In the genomic region with DNA sequence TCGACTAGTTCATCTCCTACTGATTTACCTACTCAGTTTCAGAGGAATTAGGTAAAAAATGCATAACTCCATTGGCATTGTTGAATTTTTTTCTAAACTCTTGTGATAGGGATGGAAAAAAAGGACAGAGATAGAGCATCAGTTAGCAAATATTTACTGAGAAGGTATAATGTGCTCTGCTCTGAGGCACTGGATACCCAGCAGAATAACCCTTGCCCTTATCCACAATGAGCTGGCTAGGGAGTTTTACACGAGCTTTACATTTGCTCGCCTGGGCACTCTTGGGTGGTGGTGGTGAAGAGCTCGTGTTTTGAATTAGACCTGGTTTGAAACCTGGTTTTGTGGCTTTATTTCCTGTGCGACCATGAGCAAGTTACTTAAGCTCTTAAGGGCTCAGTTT, we compare ENCODE assay signal across 16 cellular contexts.
DNase-seq lines count a peak whose midpoint lies in the region; ATAC-seq and TF ChIP-seq lines count a peak whose summit lies in the region.
"Had no signal": no experiment of that assay in that cellular context is flagged by ENCODE, and none has a peak within 500 bp of the region (broad histone marks: within the 10 kb centered on the region; RNA-seq: fewer than 3 reads in every experiment).

No MANE protein-coding gene starts in this region.

- ATAC-seq in activated CD8-positive, alpha-beta memory T cell treated with anti-CD3 and anti-CD28 coated beads, Interleukin-2, amount 10 ng/mL, durations not matched to agents 7 days and 5 days, result no peak
- ATAC-seq in left lobe of liver (peak; percentile 46), HG02623 (IDR thresholded peaks at IDR 0.05; ENCODE audit: unreplicated experiment) (no peak)

- no peaks in the 10 kb centered on the region for H3K9me3 Mint-ChIP-seq in activated CD8-positive, alpha-beta memory T cell treated with anti-CD3 and anti-CD28 coated beads, Interleukin-2, amount 10 ng/mL, durations not matched to agents 7 days and 5 days (ENCODE audit: low read depth)
- H3K9me3 Mint-ChIP-seq: CD4-positive, alpha-beta T cell; HFFc6 had no signal

- peak; percentile 42 for DNase-seq in activated CD8-positive, alpha-beta memory T cell treated with anti-CD3 and anti-CD28 coated beads, Interleukin-2, amount 10 ng/mL, durations not matched to agents 7 days and 5 days
- DNase-seq in activated CD8-positive, alpha-beta memory T cell treated with anti-CD3 and anti-CD28 coated beads for 24 hours, result no peak
- DNase-seq in GM12865 (ENCODE audit: low read depth) (peak; percentile 24), left lobe of liver (ENCODE audit: low spot score) (no peak), NK-92 (lab: John Stamatoyannopoulos, UW; ENCODE audit: unreplicated experiment) (no peak)
- DNase-seq in activated naive CD4-positive, alpha-beta T cell treated with Interleukin-2 at 50 U/mL for 16 hours, result no peak
- DNase-seq: ACHN; C1 segment of cervical spinal cord; CD4-positive, alpha-beta T cell; DND-41; GDM1; HCEC 1CT; HFFc6 had no signal

- no peaks in the 10 kb centered on the region for H3K36me3 ChIP-seq in skeletal muscle tissue (ENCODE audit: control insufficient read depth in 3 of 3, insufficient read depth in 3 of 3, low read length in 3 of 3)

- H3K27me3 Mint-ChIP-seq in activated CD8-positive, alpha-beta memory T cell treated with anti-CD3 and anti-CD28 coated beads, Interleukin-2, amount 10 ng/mL, durations not matched to agents 7 days and 5 days, result peaks cover 49% of the 10 kb centered on the region

- H3K27ac ChIP-seq in skeletal muscle tissue (ENCODE audit: low read depth, low read length), result peak overlapping the region; percentile 85
- H3K27ac ChIP-seq: HL-60 had no signal

- H3K9ac ChIP-seq in skeletal muscle tissue (ENCODE audit: low read depth in 1 of 3, low read length in 3 of 3), result no peak overlapping the region

- H3K27me3 ChIP-seq in skeletal muscle tissue (ENCODE audit: control insufficient read depth in 3 of 3, insufficient read depth in 3 of 3, low read length in 3 of 3), result peaks cover 0 to 2% (median 0%) of the 10 kb centered on the region in 3 donors

- H3K27ac Mint-ChIP-seq in activated CD8-positive, alpha-beta memory T cell treated with anti-CD3 and anti-CD28 coated beads, Interleukin-2, amount 10 ng/mL, durations not matched to agents 7 days and 5 days, result no peak overlapping the region
- H3K27ac Mint-ChIP-seq: CD4-positive, alpha-beta T cell; HFFc6 had no signal

- CTCF ChIA-PET in activated CD8-positive, alpha-beta memory T cell treated with anti-CD3 and anti-CD28 coated beads, Interleukin-2, amount 10 ng/mL, durations not matched to agents 7 days and 5 days (lab: Charles Lee), result interaction anchor here (1.1 kb wide), 1 partner anchor 24 kb away, joined by 3 read pairs; no protein-coding TSS in a partner anchor

- H3K9me3 ChIP-seq in skeletal muscle tissue (ENCODE audit: control insufficient read depth in 3 of 3, low read length in 3 of 3), result no peaks in the 10 kb centered on the region

- no peak overlapping the region for H3K4me3 Mint-ChIP-seq in activated CD8-positive, alpha-beta memory T cell treated with anti-CD3 and anti-CD28 coated beads, Interleukin-2, amount 10 ng/mL, durations not matched to agents 7 days and 5 days
- H3K4me3 Mint-ChIP-seq: CD4-positive, alpha-beta T cell; HFFc6 had no signal

- peaks cover 33 to 43% (median 36%) of the 10 kb centered on the region in 3 donors for H3K4me1 ChIP-seq in skeletal muscle tissue (ENCODE audit: control insufficient read depth in 3 of 3, insufficient read depth in 3 of 3, low read length in 3 of 3)

- H3K4me1 Mint-ChIP-seq in activated CD8-positive, alpha-beta memory T cell treated with anti-CD3 and anti-CD28 coated beads, Interleukin-2, amount 10 ng/mL, durations not matched to agents 7 days and 5 days, result peaks cover 11% of the 10 kb centered on the region

- no peak for TF ChIP-seq CTCF in GM12865 (IDR thresholded peaks at IDR 0.05; ENCODE audit: insufficient read depth, low read depth, low read length, missing control alignments)

- H3K4me3 ChIP-seq in GM12865 (ENCODE audit: low read depth, low read length) (no peak overlapping the region), skeletal muscle tissue (ENCODE audit: low read length in 3 of 3) (no peak overlapping the region)

- no peaks in the 10 kb centered on the region for H3K36me3 Mint-ChIP-seq in activated CD8-positive, alpha-beta memory T cell treated with anti-CD3 and anti-CD28 coated beads, Interleukin-2, amount 10 ng/mL, durations not matched to agents 7 days and 5 days

Comparison
In these comparisons a context has a peak if more than half of its experiments do, and no peak if none do; other contexts are left out.
1. DNase-seq: peak in activated CD8-positive, alpha-beta memory T cell treated with anti-CD3 and anti-CD28 coated beads, Interleukin-2, amount 10 ng/mL, durations not matched to agents 7 days and 5 days (single experiment) and GM12865 (single experiment); none in activated CD8-positive, alpha-beta memory T cell treated with anti-CD3 and anti-CD28 coated beads for 24 hours (single experiment), left lobe of liver (single experiment), NK-92 (single experiment) and activated naive CD4-positive, alpha-beta T cell treated with Interleukin-2 at 50 U/mL for 16 hours (single experiment).